2 cellular contexts compared by ENCODE assay signal in genomic region chr5:4043135-4043534, GRCh38.
TF ChIP-seq lines count a peak whose summit lies in the region.

No MANE protein-coding gene starts in this region.

TF ChIP-seq in A549, 52 proteins besides CTCF, POLR2A, EP300 and RAD21:
- TF ChIP-seq MAFK (IDR thresholded peaks at IDR 0.05; ENCODE audit: partially characterized antibody) (peak; percentile 57), ZSCAN20 (CRISPR knock-in tag; IDR thresholded peaks at IDR 0.05) (no peak), NFE2L2 (conservative IDR thresholded peaks at IDR 0.05; ENCODE audit: low read length) (no peak), PHF8 (IDR thresholded peaks at IDR 0.05; ENCODE audit: borderline replicate concordance, low read depth) (no peak)

TF ChIP-seq in IMR-90, 13 proteins besides CTCF, POLR2A, EP300 and RAD21 (continued from another document):
- peak; percentile 62 for TF ChIP-seq MAFK (IDR thresholded peaks at IDR 0.05; ENCODE audit: low read depth, low read length)
